ENCODE assay signal across 7 cellular contexts in genomic region chr7:159197066-159197975, GRCh38. TPM values are rescaled to one million over a fixed set of nuclear protein-coding genes. Genes with fewer than 3 reads are reported as not detected.
DNase-seq lines count a peak whose midpoint lies in the region; ATAC-seq lines count a peak whose summit lies in the region.

No MANE protein-coding gene starts in this region.

- ATAC-seq in GM19395 (IDR thresholded peaks at IDR 0.05; ENCODE audit: unreplicated experiment) (peak; percentile 64), HG03378 (IDR thresholded peaks at IDR 0.05; ENCODE audit: unreplicated experiment) (peak; percentile 74), left lobe of liver (peak; percentile 65), GM21528 (IDR thresholded peaks at IDR 0.05; ENCODE audit: low FRiP score, unreplicated experiment) (no peak)

- peak; percentile 59 for DNase-seq in activated CD4-positive, alpha-beta T cell treated with anti-CD3 and anti-CD28 coated beads for 48 hours
- DNase-seq in left lobe of liver (ENCODE audit: low spot score), result no peak
- no peak for DNase-seq in NCI-H128 (lab: John Stamatoyannopoulos, UW; ENCODE audit: unreplicated experiment)
- DNase-seq in NCI-H1048 (lab: John Stamatoyannopoulos, UW), result no peak

RNA-seq across cellular contexts. Expression of gene VIPR2, which starts 52.7 kb away (rescaled TPM):
- 0.28 TPM for total RNA-seq in left lobe of liver
